In the genomic region with DNA sequence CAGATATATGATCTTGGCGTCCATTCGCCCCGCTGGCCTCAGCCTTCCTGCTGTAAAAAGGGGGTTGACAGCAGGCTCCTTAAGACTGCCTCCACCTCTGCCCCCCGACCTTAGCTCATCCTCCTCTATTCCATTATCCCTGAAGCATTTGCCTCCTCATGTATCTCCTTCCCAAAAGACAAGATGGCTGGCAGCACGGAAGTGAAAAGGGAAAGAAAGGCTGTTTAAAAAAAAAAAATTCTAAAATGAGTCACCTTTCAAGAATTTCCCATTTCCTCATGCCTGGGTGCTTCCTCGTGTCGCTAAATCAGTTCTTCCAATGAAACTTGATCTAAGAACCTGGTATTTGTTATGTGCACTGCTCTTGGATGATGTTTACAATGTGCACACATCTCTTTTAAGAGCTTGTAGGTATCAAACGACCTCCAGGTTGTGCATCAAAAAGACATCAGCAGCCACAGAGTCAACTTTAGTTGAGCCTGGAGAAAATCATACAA, we compare ENCODE assay signal across 8 cellular contexts. TPM values are rescaled to one million over a fixed set of nuclear protein-coding genes. Genes with fewer than 3 reads are reported as not detected.
DNase-seq lines count a peak whose midpoint lies in the region; ATAC-seq, FAIRE-seq and TF ChIP-seq lines count a peak whose summit lies in the region.

No MANE protein-coding gene starts in this region.

- POLR2A ChIA-PET in endothelial cell of umbilical vein (lab: Charles Lee): no interaction called here

- CTCF ChIA-PET in endothelial cell of umbilical vein (lab: Charles Lee): interaction anchor here (0.6 to 2.0 kb wide), 4 partner anchors 11 to 87 kb away, joined by 3 to 8 read pairs (median 4); no protein-coding TSS in a partner anchor

- intact Hi-C loops in endothelial cell of umbilical vein (cut with micrococcal nuclease) (loop anchor here (1.0 to 2.0 kb wide), 2 partner anchors 38 to 39 kb away; partner anchors contain the start of gene FKBP14), posterior cingulate gyrus (cut with DNase I) (no loop called here)

- H3K4me2 ChIP-seq in endothelial cell of umbilical vein (ENCODE audit: insufficient read depth, low read length): peak overlapping the region; percentile 90

- TF ChIP-seq CTCF in AG09309 (IDR thresholded peaks at IDR 0.05; ENCODE audit: control insufficient read depth, insufficient read depth, low read depth, low read length, missing control alignments): no peak
- TF ChIP-seq CTCF in RWPE2 (IDR thresholded peaks at IDR 0.05; ENCODE audit: poor library complexity, severe bottlenecking): no peak
- no peak for TF ChIP-seq CTCF in endothelial cell of umbilical vein (IDR thresholded peaks at IDR 0.05; ENCODE audit: extremely low read depth in 1 of 2, insufficient read depth in 1 of 2, low read depth in 1 of 2, low read length in 2 of 2)
- TF ChIP-seq CTCF in nephron progenitor cell (IDR thresholded peaks at IDR 0.05): no peak

- H3K27me3 ChIP-seq in RWPE2 (ENCODE audit: insufficient read depth, poor library complexity, severe bottlenecking): no peaks in the 10 kb centered on the region
- H3K27me3 ChIP-seq in endothelial cell of umbilical vein (ENCODE audit: control insufficient read depth in 2 of 2, insufficient read depth in 2 of 2, low read length in 2 of 2): no peaks in the 10 kb centered on the region

- peaks cover 20% of the 10 kb centered on the region for H3K4me1 ChIP-seq in RWPE2 (ENCODE audit: insufficient read depth, poor library complexity, severe bottlenecking)
- peaks cover 22% of the 10 kb centered on the region for H3K4me1 ChIP-seq in endothelial cell of umbilical vein (ENCODE audit: control insufficient read depth, extremely low read depth, insufficient read depth, low read length)

- H3K9me1 ChIP-seq in endothelial cell of umbilical vein (replicated peaks; ENCODE audit: control insufficient read depth, extremely low read depth, insufficient read depth, low read length): no peaks in the 10 kb centered on the region

- dilution Hi-C loops in endothelial cell of umbilical vein (cut with MboI; ENCODE audit: extremely low pct_ligation_motif_present, low sequenced_read_pairs): no loop called here

- H3K36me3 Mint-ChIP-seq in nephron progenitor cell (ENCODE audit: low read depth): peaks cover 27% of the 10 kb centered on the region

- peak; percentile 42 for DNase-seq in AG09309 (ENCODE audit: low read depth)
- no peak for DNase-seq in GM12891 (ENCODE audit: insufficient read length, low spot score)
- DNase-seq in RWPE2 (ENCODE audit: low spot score): no peak
- DNase-seq in endothelial cell of umbilical vein (ENCODE audit: low read depth, low spot score): peak; percentile 71
- DNase-seq in nephron progenitor cell: no peak
- DNase-seq in posterior cingulate gyrus: no peak
- DNase-seq in occipital lobe (lab: John Stamatoyannopoulos, UW): no peak

- no peaks in the 10 kb centered on the region for H3K36me3 ChIP-seq in RWPE2 (ENCODE audit: low read depth)
- H3K36me3 ChIP-seq in endothelial cell of umbilical vein (ENCODE audit: control insufficient read depth in 2 of 2, extremely low read depth in 1 of 2, insufficient read depth in 2 of 2, low read length in 2 of 2): no peaks in the 10 kb centered on the region

- H3K27me3 Mint-ChIP-seq in nephron progenitor cell (ENCODE audit: low read depth, poor library complexity): peaks cover 2% of the 10 kb centered on the region

- no TSS peak for BruUV-seq in endothelial cell of umbilical vein (replicated peaks; lab: Mats Ljungman, UMichigan)

- H3K9ac ChIP-seq in endothelial cell of umbilical vein (replicated peaks; ENCODE audit: extremely low read depth, insufficient read depth, low read length): peak overlapping the region; percentile 87

- TF ChIP-seq POLR2A in GM12891 (IDR thresholded peaks at IDR 0.05; ENCODE audit: low read depth, low read length) (no peak), endothelial cell of umbilical vein (IDR thresholded peaks at IDR 0.05; ENCODE audit: low read depth, low read length) (no peak)

- no peaks in the 10 kb centered on the region for H4K20me1 ChIP-seq in endothelial cell of umbilical vein (replicated peaks; ENCODE audit: control insufficient read depth, extremely low read depth, insufficient read depth, low read length)

- peak overlapping the region; percentile 91 for H3K4me3 Mint-ChIP-seq in nephron progenitor cell

- peaks cover 26% of the 10 kb centered on the region for H3K9me3 Mint-ChIP-seq in nephron progenitor cell

- peaks cover 25% of the 10 kb centered on the region for H3K4me1 Mint-ChIP-seq in nephron progenitor cell

- H2AFZ ChIP-seq in endothelial cell of umbilical vein (ENCODE audit: low read depth, low read length): peak overlapping the region; percentile 80

- H3K27ac ChIP-seq in RWPE2 (ENCODE audit: poor library complexity, severe bottlenecking) (peak overlapping the region; percentile 98), endothelial cell of umbilical vein (ENCODE audit: insufficient read depth, low read depth, low read length) (peak overlapping the region; percentile 93)

- ATAC-seq in RWPE2 (ENCODE audit: low read depth): peak; percentile 61
- ATAC-seq in HG03521 (IDR thresholded peaks at IDR 0.05; ENCODE audit: unreplicated experiment): no peak

- H3K4me3 ChIP-seq in AG09309 (ENCODE audit: control insufficient read depth, low read depth, low read length) (no peak overlapping the region), RWPE2 (ENCODE audit: severe bottlenecking) (peak overlapping the region; percentile 66), endothelial cell of umbilical vein (replicated peaks in 1 of 3; ENCODE audit: insufficient read depth in 1 of 3, low read depth in 1 of 3, low read length in 3 of 3) (peak overlapping the region in 2 of 3 experiments; percentile 65 to 88)

- FAIRE-seq in GM12891 (lab: Jason Lieb, UNC) (no peak), endothelial cell of umbilical vein (lab: Jason Lieb, UNC) (peak; percentile 89)

- peaks cover 51% of the 10 kb centered on the region for H3K79me2 ChIP-seq in endothelial cell of umbilical vein (ENCODE audit: control insufficient read depth, insufficient read depth, low read length)

- H3K9me3 ChIP-seq in RWPE2 (ENCODE audit: severe bottlenecking) (no peaks in the 10 kb centered on the region), endothelial cell of umbilical vein (replicated peaks; ENCODE audit: control insufficient read depth, insufficient read depth, low read length) (no peaks in the 10 kb centered on the region)

- H3K27ac Mint-ChIP-seq in nephron progenitor cell: peak overlapping the region; percentile 99

TF ChIP-seq in GM12891, 5 proteins besides CTCF, POLR2A, EP300 and RAD21:
- TF ChIP-seq POU2F2 (IDR thresholded peaks at IDR 0.05; ENCODE audit: low read depth, low read length): no peak
- TF ChIP-seq TAF1 (IDR thresholded peaks at IDR 0.05; ENCODE audit: low read depth, low read length): no peak
- no peak for TF ChIP-seq PAX5 (IDR thresholded peaks at IDR 0.05; ENCODE audit: insufficient read depth, low read length, severe bottlenecking)
- TF ChIP-seq SPI1 (IDR thresholded peaks at IDR 0.05; ENCODE audit: low read depth, low read length): peak; percentile 65
- no peak for TF ChIP-seq POLR2AphosphoS5 (IDR thresholded peaks at IDR 0.05; ENCODE audit: low read depth, low read length)
TF ChIP-seq in GM12891: peak in this region for 1.

TF ChIP-seq in endothelial cell of umbilical vein, 7 proteins besides CTCF, POLR2A, EP300 and RAD21 (continues in another document):
- TF ChIP-seq GATA2 (IDR thresholded peaks at IDR 0.05; ENCODE audit: insufficient read depth, insufficient read length, low read depth, low read length) (no peak), JUN (IDR thresholded peaks at IDR 0.05; ENCODE audit: borderline replicate concordance, insufficient read depth, insufficient read length, low read depth) (peak; percentile 91), MYC (IDR thresholded peaks at IDR 0.05; ENCODE audit: low read depth, low read length) (no peak), EZH2 (IDR thresholded peaks at IDR 0.05; ENCODE audit: borderline replicate concordance, low read depth, low read length, severe bottlenecking) (no peak), POLR2AphosphoS5 (IDR thresholded peaks at IDR 0.05; ENCODE audit: insufficient read depth, low read depth, low read length) (peak; percentile 31), FOS (IDR thresholded peaks at IDR 0.05; ENCODE audit: borderline replicate concordance, insufficient read depth, low read length) (peak; percentile 78)

RNA-seq across cellular contexts. Expression of gene SCRN1, which starts 1.7 kb away (rescaled TPM):
- polyA plus RNA-seq in GM12891 (2012; ENCODE audit: low read depth, missing spikeins): 38.2 TPM
- 125 and 127 TPM in 2 replicates for total RNA-seq in endothelial cell of umbilical vein
- polyA plus RNA-seq in endothelial cell of umbilical vein: 47.3 and 57.0 TPM in 2 replicates
- 57.7 and 58.7 TPM in 2 replicates for polyA plus RNA-seq in endothelial cell of umbilical vein (2011; cell fraction: cytosol; rRNA removed)
- polyA plus RNA-seq in endothelial cell of umbilical vein (2011; cell fraction: nucleus; rRNA removed): 56.4 and 65.3 TPM in 2 replicates
- polyA plus RNA-seq in endothelial cell of umbilical vein (2012): 69.3 and 95.7 TPM in 2 replicates
- polyA minus RNA-seq in endothelial cell of umbilical vein: 130 and 131 TPM in 2 replicates
- polyA minus RNA-seq in endothelial cell of umbilical vein (2011; cell fraction: cytosol; rRNA and poly(A)+ RNA removed): 4.7 TPM
- 35.8 and 46.7 TPM in 2 replicates for polyA minus RNA-seq in endothelial cell of umbilical vein (2011; cell fraction: nucleus; rRNA and poly(A)+ RNA removed)
- total RNA-seq in occipital lobe: 129 TPM

RNA-seq across cellular contexts. Expression of gene FKBP14, which starts 38.6 kb away (rescaled TPM):
- 3.4 TPM for polyA plus RNA-seq in GM12891 (2012; ENCODE audit: low read depth, missing spikeins)
- total RNA-seq in endothelial cell of umbilical vein (37.4 and 37.6 TPM in 2 replicates), occipital lobe (6.1 TPM)
- polyA plus RNA-seq in endothelial cell of umbilical vein: 7.2 and 9.8 TPM in 2 replicates
- polyA plus RNA-seq in endothelial cell of umbilical vein (2011; cell fraction: cytosol; rRNA removed): 11.2 and 12.3 TPM in 2 replicates
- polyA plus RNA-seq in endothelial cell of umbilical vein (2011; cell fraction: nucleus; rRNA removed): 6.2 and 8.9 TPM in 2 replicates
- polyA plus RNA-seq in endothelial cell of umbilical vein (2012): 25.2 and 39.1 TPM in 2 replicates
- polyA minus RNA-seq in endothelial cell of umbilical vein: 18.2 and 18.4 TPM in 2 replicates
- polyA minus RNA-seq in endothelial cell of umbilical vein (2011; cell fraction: cytosol; rRNA and poly(A)+ RNA removed): 3.6 TPM
- 7.5 and 13.4 TPM in 2 replicates for polyA minus RNA-seq in endothelial cell of umbilical vein (2011; cell fraction: nucleus; rRNA and poly(A)+ RNA removed)

RNA-seq across cellular contexts. Expression of gene PLEKHA8, which starts 40.3 kb away (rescaled TPM):
- 2.5 TPM for polyA plus RNA-seq in GM12891 (2012; ENCODE audit: low read depth, missing spikeins)
- total RNA-seq in endothelial cell of umbilical vein: 17.9 and 19.8 TPM in 2 replicates
- 3.5 and 4.5 TPM in 2 replicates for polyA plus RNA-seq in endothelial cell of umbilical vein
- polyA plus RNA-seq in endothelial cell of umbilical vein (2011; cell fraction: cytosol; rRNA removed): 4.7 and 5.1 TPM in 2 replicates
- polyA plus RNA-seq in endothelial cell of umbilical vein (2011; cell fraction: nucleus; rRNA removed): 12.0 and 15.2 TPM in 2 replicates
- polyA plus RNA-seq in endothelial cell of umbilical vein (2012): 9.1 and 11.1 TPM in 2 replicates
- polyA minus RNA-seq in endothelial cell of umbilical vein: 13.5 and 15.6 TPM in 2 replicates
- polyA minus RNA-seq in endothelial cell of umbilical vein (2011; cell fraction: cytosol; rRNA and poly(A)+ RNA removed): 3.6 TPM
- polyA minus RNA-seq in endothelial cell of umbilical vein (2011; cell fraction: nucleus; rRNA and poly(A)+ RNA removed): 24.1 and 30.1 TPM in 2 replicates
- total RNA-seq in occipital lobe: 34.8 TPM

Comparison
In these comparisons a context has a peak if more than half of its experiments do, and no peak if none do; other contexts are left out.
1. DNase-seq: peak in AG09309 (single experiment) and endothelial cell of umbilical vein (single experiment); none in GM12891 (single experiment), RWPE2 (single experiment), nephron progenitor cell (single experiment), posterior cingulate gyrus (0 of 10) and occipital lobe (single experiment).